23 cellular contexts compared by ENCODE assay signal in genomic region chr14:104877066-104877805, GRCh38. TPM values are rescaled to one million over a fixed set of nuclear protein-coding genes. Genes with fewer than 3 reads are reported as not detected.
"Had no signal": no experiment of that assay in that cellular context is flagged by ENCODE, and none has a peak within 500 bp of the region (broad histone marks: within the 10 kb centered on the region; RNA-seq: fewer than 3 reads in every experiment).

No MANE protein-coding gene starts in this region.

- H3K27ac ChIP-seq: epithelial cell of prostate, gastroesophageal sphincter, heart right ventricle, thoracic aorta, vagina had no signal

- H3K9me3 ChIP-seq: gastroesophageal sphincter, heart right ventricle, thoracic aorta, vagina had no signal

- H3K9me3 Mint-ChIP-seq: activated B cell treated with CpG ODN at 0.5 μM for 24 hours; activated naive CD8-positive, alpha-beta T cell treated with anti-CD3 and anti-CD28 coated beads, Interleukin-2, amount 50 U/mL, for 24 hours; activated T-cell treated with anti-CD3 and anti-CD28 coated beads, Interleukin-2, amount 50 U/mL, for 4 hours; activated T-helper 2 cell treated with anti-CD3 and anti-CD28 coated beads, Interferon-gamma antibody, Interleukin-2, Interleukin-4, amounts not matched to agents 10 μg/mL and 5 μg/mL and 100 μg/mL, durations not matched to agents 14 hours and 24 hours and 36 hours; mesothelial cell of epicardium; natural killer cell treated with Interleukin-12 subunit alpha and Interleukin-12 subunit beta and Interleukin-15 and Interleukin-18, amount 100 ng/mL, for 72 hours; T-helper 1 cell treated with Interleukin-12 subunit alpha and Interleukin-12 subunit beta and Interleukin-4 antibody, amounts not matched to agents 30 μg/mL and 1 μg/mL, for 36 hours; type B pancreatic cell had no signal

- FAIRE-seq: keratinocyte had no signal

- H3K27ac Mint-ChIP-seq: activated B cell treated with CpG ODN at 0.5 μM for 24 hours; activated CD4-positive, alpha-beta T cell treated with anti-CD3 and anti-CD28 coated beads for 36 hours; activated naive CD8-positive, alpha-beta T cell treated with anti-CD3 and anti-CD28 coated beads, Interleukin-2, amount 50 U/mL, for 24 hours; activated T-helper 2 cell treated with anti-CD3 and anti-CD28 coated beads, Interferon-gamma antibody, Interleukin-2, Interleukin-4, amounts not matched to agents 10 μg/mL and 5 μg/mL and 100 μg/mL, durations not matched to agents 14 hours and 24 hours and 36 hours; mesothelial cell of epicardium; natural killer cell treated with Interleukin-12 subunit alpha and Interleukin-12 subunit beta and Interleukin-15 and Interleukin-18, amount 100 ng/mL, for 72 hours; T-helper 1 cell treated with Interleukin-12 subunit alpha and Interleukin-12 subunit beta and Interleukin-4 antibody, amounts not matched to agents 30 μg/mL and 1 μg/mL, for 36 hours; type B pancreatic cell had no signal

- H3K27me3 ChIP-seq: gastroesophageal sphincter, heart right ventricle, vagina had no signal

- H3K4me3 Mint-ChIP-seq: activated B cell treated with CpG ODN at 0.5 μM for 24 hours; activated CD4-positive, alpha-beta T cell treated with anti-CD3 and anti-CD28 coated beads for 36 hours; activated naive CD8-positive, alpha-beta T cell treated with anti-CD3 and anti-CD28 coated beads, Interleukin-2, amount 50 U/mL, for 24 hours; activated T-cell treated with anti-CD3 and anti-CD28 coated beads, Interleukin-2, amount 50 U/mL, for 4 hours; mesothelial cell of epicardium; natural killer cell treated with Interleukin-12 subunit alpha and Interleukin-12 subunit beta and Interleukin-15 and Interleukin-18, amount 100 ng/mL, for 72 hours; T-helper 1 cell treated with Interleukin-12 subunit alpha and Interleukin-12 subunit beta and Interleukin-4 antibody, amounts not matched to agents 30 μg/mL and 1 μg/mL, for 36 hours; type B pancreatic cell had no signal

- H3K4me1 Mint-ChIP-seq: activated CD4-positive, alpha-beta T cell treated with anti-CD3 and anti-CD28 coated beads for 36 hours had no signal

- H3K36me3 Mint-ChIP-seq: mesothelial cell of epicardium; natural killer cell treated with Interleukin-12 subunit alpha and Interleukin-12 subunit beta and Interleukin-15 and Interleukin-18, amount 100 ng/mL, for 72 hours; type B pancreatic cell had no signal

- DNase-seq: activated B cell treated with CpG ODN at 0.5 μM for 24 hours; activated CD4-positive, alpha-beta T cell treated with anti-CD3 and anti-CD28 coated beads for 36 hours; activated CD8-positive, alpha-beta memory T cell treated with anti-CD3 and anti-CD28 coated beads for 24 hours; activated CD8-positive, alpha-beta memory T cell treated with anti-CD3 and anti-CD28 coated beads, Interleukin-2, amount 50 U/mL, for 4 hours; activated naive CD4-positive, alpha-beta T cell treated with Interleukin-2 at 50 U/mL for 16 hours; activated naive CD8-positive, alpha-beta T cell treated with anti-CD3 and anti-CD28 coated beads, Interleukin-2, amount 50 U/mL, for 24 hours; activated T-cell treated with anti-CD3 and anti-CD28 coated beads, Interleukin-2, amount 50 U/mL, for 4 hours; cortex of kidney; mammary epithelial cell; stimulated activated CD4-positive, alpha-beta T cell treated with anti-CD3 and anti-CD28 coated beads, Interleukin-4, amount 100 ng/mL, for 1 hour; stimulated activated naive CD4-positive, alpha-beta T cell treated with Interleukin-2 at 50 U/mL for 16 hours had no signal

- H3K27me3 Mint-ChIP-seq: activated CD4-positive, alpha-beta T cell treated with anti-CD3 and anti-CD28 coated beads for 36 hours; activated naive CD8-positive, alpha-beta T cell treated with anti-CD3 and anti-CD28 coated beads, Interleukin-2, amount 50 U/mL, for 24 hours; type B pancreatic cell had no signal

- H3K4me3 ChIP-seq: gastroesophageal sphincter, heart right ventricle, thoracic aorta, vagina had no signal

- ATAC-seq: gastroesophageal sphincter had no signal

RNA-seq across cellular contexts. Expression of gene PLD4, which starts 47.4 kb away (rescaled TPM):
- total RNA-seq: activated CD4-positive, alpha-beta T cell treated with anti-CD3 and anti-CD28 coated beads for 36 hours; left lobe of liver; natural killer cell treated with Interleukin-12 subunit alpha and Interleukin-12 subunit beta and Interleukin-15 and Interleukin-18, amount 100 ng/mL, for 72 hours; vagina had no signal
- polyA plus RNA-seq: keratinocyte had no signal
